ENCODE assay signal across 8 cellular contexts in genomic region chr19:13430790-13431582, GRCh38.
DNase-seq lines count a peak whose midpoint lies in the region; ATAC-seq and TF ChIP-seq lines count a peak whose summit lies in the region.

No MANE protein-coding gene starts in this region.

- H3K9me3 ChIP-seq in heart right ventricle = peaks cover 0 to 13% (median 6%) of the 10 kb centered on the region in 11 donors

- peaks cover 0 to 5% (median 0%) of the 10 kb centered on the region in 9 donors for H3K4me1 ChIP-seq in heart right ventricle

- DNase-seq in Right ventricle myocardium inferior (ENCODE audit: missing footprints) = no peak
- no peak for DNase-seq in cardiac septum (ENCODE audit: low spot score)
- peak; percentile 36 for DNase-seq in OCI-M1 (lab: John Stamatoyannopoulos, UW)
- peak; percentile 5 to 7 for DNase-seq in activated T-helper 1 cell treated with anti-CD3 and anti-CD28 coated beads, Interleukin-2, amount 50 U/mL, for 16 hours (ENCODE audit: low read depth in 1 of 2, low spot score in 1 of 2)
- peak; percentile 17 to 35 for DNase-seq in heart right ventricle
- DNase-seq in stimulated activated CD4-positive, alpha-beta T cell treated with anti-CD3 and anti-CD28 coated beads, Interleukin-15, amount 100 ng/mL, for 24 hours = peak; percentile 69
- DNase-seq in GF-D8 (lab: John Stamatoyannopoulos, UW) = no peak

- H3K4me3 ChIP-seq in heart right ventricle = no peak overlapping the region

- H3K27me3 ChIP-seq in heart right ventricle = no peaks in the 10 kb centered on the region

- intact Hi-C loops in Right ventricle myocardium inferior (cut with DNase I) = loop anchor here (2.0 to 10.0 kb wide), 2 partner anchors 154 to 306 kb away; no protein-coding TSS in a partner anchor
- intact Hi-C loops in cardiac septum (cut with DNase I) = loop anchor here (5.0 kb wide), 1 partner anchor 154 kb away; no protein-coding TSS in a partner anchor
- intact Hi-C loops in heart right ventricle (cut with DNase I) = loop anchor here in 7 of 10 donors (2.0 to 10.0 kb wide), 4 partner anchors 136 to 456 kb away; no protein-coding TSS in a partner anchor

- peak; percentile 31 for ATAC-seq in Right ventricle myocardium inferior
- peak in 3 of 8 donors; percentile 42 to 54 (median 48) for ATAC-seq in heart right ventricle
- ATAC-seq in GM18502 (IDR thresholded peaks at IDR 0.05; ENCODE audit: poor library complexity, unreplicated experiment) = no peak

- TF ChIP-seq CTCF in heart right ventricle (IDR thresholded peaks at IDR 0.05) = peak in 8 of 9 donors; percentile 33 to 68 (median 58)

- WGBS in heart right ventricle, 2 donors = 78 to 80% methylated on average over 5 of the region's 5 CpGs

- H3K36me3 ChIP-seq in heart right ventricle = no peaks in the 10 kb centered on the region

- no peak overlapping the region for H3K27ac ChIP-seq in heart right ventricle

Comparison
In these comparisons a context has a peak if more than half of its experiments do, and no peak if none do; other contexts are left out.
1. DNase-seq: peak in OCI-M1 (single experiment), activated T-helper 1 cell treated with anti-CD3 and anti-CD28 coated beads, Interleukin-2, amount 50 U/mL, for 16 hours (2 of 2), heart right ventricle (2 of 2) and stimulated activated CD4-positive, alpha-beta T cell treated with anti-CD3 and anti-CD28 coated beads, Interleukin-15, amount 100 ng/mL, for 24 hours (single experiment); none in Right ventricle myocardium inferior (single experiment), cardiac septum (single experiment) and GF-D8 (single experiment).